10 cellular contexts compared by ENCODE assay signal in the genomic region with DNA sequence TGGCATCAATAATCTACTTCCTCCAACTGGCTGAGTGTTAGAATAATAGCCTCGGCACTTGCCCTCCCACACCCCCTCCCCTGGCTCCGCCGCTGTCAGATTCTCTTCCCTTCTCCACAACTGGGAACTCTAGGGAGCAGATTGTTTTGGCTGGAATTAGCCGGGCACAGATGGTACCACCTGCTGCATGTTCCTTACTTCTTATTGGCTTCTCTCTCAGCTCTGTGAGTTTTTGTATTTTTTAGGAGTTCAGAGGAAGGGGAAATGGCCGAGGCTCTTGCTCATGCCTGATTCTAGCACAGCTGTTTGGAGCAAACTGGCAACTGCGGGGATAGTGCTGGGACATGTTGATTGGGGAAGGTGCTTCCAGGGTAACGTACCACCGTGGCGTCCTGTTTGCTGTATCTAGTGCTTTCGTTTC.
DNase-seq lines count a peak whose midpoint lies in the region; ATAC-seq and TF ChIP-seq lines count a peak whose summit lies in the region.
"Had no signal": no experiment of that assay in that cellular context is flagged by ENCODE, and none has a peak within 500 bp of the region (broad histone marks: within the 10 kb centered on the region; RNA-seq: fewer than 3 reads in every experiment).

No MANE protein-coding gene starts in this region.

- DNase-seq in CD14-positive monocyte (ENCODE audit: low spot score): no peak
- peak; percentile 76 to 87 for DNase-seq in SJCRH30
- DNase-seq in fibroblast of lung (ENCODE audit: low read depth in 2 of 2): peak in 1 of 2 donors; percentile 61
- DNase-seq in neural crest cell (ENCODE audit: low read depth, low spot score): no peak
- DNase-seq in activated T-helper 2 cell treated with anti-CD3 and anti-CD28 coated beads, Interferon-gamma antibody, Interleukin-2, Interleukin-4, amounts not matched to agents 10 μg/mL and 5 μg/mL and 100 μg/mL, durations not matched to agents 14 hours and 24 hours and 36 hours (ENCODE audit: low spot score): no peak
- DNase-seq in activated CD8-positive, alpha-beta memory T cell treated with anti-CD3 and anti-CD28 coated beads, Interleukin-2, amount 10 ng/mL, durations not matched to agents 7 days and 5 days: no peak
- no peak for DNase-seq in NCI-H187 treated with DMSO at 0.1 percent for 48 hours (lab: John Stamatoyannopoulos, UW)
- no peak for DNase-seq in HuH-7 (ENCODE audit: low spot score)
- DNase-seq: NCI-H1930 had no signal

- no peaks in the 10 kb centered on the region for H3K27me3 ChIP-seq in SJCRH30
- H3K27me3 ChIP-seq in fibroblast of lung (ENCODE audit: control insufficient read depth, insufficient read depth, low read length): no peaks in the 10 kb centered on the region
- H3K27me3 ChIP-seq: cardiac muscle cell had no signal

- H3K4me1 ChIP-seq in SJCRH30 (peaks cover 9% of the 10 kb centered on the region), fibroblast of lung (ENCODE audit: control insufficient read depth, extremely low read depth, insufficient read depth, low read length) (peaks cover 3% of the 10 kb centered on the region)

- no peak overlapping the region for H3K9ac ChIP-seq in fibroblast of lung (ENCODE audit: insufficient read depth, low read length)

- H3K36me3 Mint-ChIP-seq in CD14-positive monocyte: peaks cover under 1 to 8% of the 10 kb centered on the region in 2 donors
- H3K36me3 Mint-ChIP-seq in neural crest cell (ENCODE audit: low read depth): peaks cover 10% of the 10 kb centered on the region
- peaks cover 12% of the 10 kb centered on the region for H3K36me3 Mint-ChIP-seq in activated T-helper 2 cell treated with anti-CD3 and anti-CD28 coated beads, Interferon-gamma antibody, Interleukin-2, Interleukin-4, amounts not matched to agents 10 μg/mL and 5 μg/mL and 100 μg/mL, durations not matched to agents 14 hours and 24 hours and 36 hours (ENCODE audit: low read depth)
- H3K36me3 Mint-ChIP-seq in activated CD8-positive, alpha-beta memory T cell treated with anti-CD3 and anti-CD28 coated beads, Interleukin-2, amount 10 ng/mL, durations not matched to agents 7 days and 5 days: peaks cover 10% of the 10 kb centered on the region

- H3K27ac ChIP-seq in SJCRH30: peak overlapping the region; percentile 62
- no peak overlapping the region for H3K27ac ChIP-seq in fibroblast of lung (ENCODE audit: insufficient read depth, low read length)
- H3K27ac ChIP-seq: cardiac muscle cell had no signal

- CTCF ChIA-PET in activated CD8-positive, alpha-beta memory T cell treated with anti-CD3 and anti-CD28 coated beads, Interleukin-2, amount 10 ng/mL, durations not matched to agents 7 days and 5 days (lab: Charles Lee): no interaction called here

- no peak for TF ChIP-seq CTCF in CD14-positive monocyte (IDR thresholded peaks at IDR 0.05)
- TF ChIP-seq CTCF in fibroblast of lung (conservative IDR thresholded peaks at IDR 0.05 in 1 of 2, IDR thresholded peaks at IDR 0.05 in 1 of 2; ENCODE audit: low read depth in 1 of 2, low read length in 2 of 2): no peak
- no peak for TF ChIP-seq CTCF in neural crest cell (conservative IDR thresholded peaks at IDR 0.05)

- H2AFZ ChIP-seq in fibroblast of lung (ENCODE audit: low read length): peak overlapping the region; percentile 50

- H3K4me3 ChIP-seq in SJCRH30: peak overlapping the region; percentile 44
- H3K4me3 ChIP-seq in fibroblast of lung (replicated peaks in 1 of 4; ENCODE audit: control extremely low read depth in 1 of 4, insufficient read depth in 1 of 4, low read depth in 3 of 4, low read length in 4 of 4): peak overlapping the region in 3 of 4 experiments; percentile 8 to 30 (median 26)
- H3K4me3 ChIP-seq: cardiac muscle cell had no signal

- H3K4me1 Mint-ChIP-seq in CD14-positive monocyte (peaks cover 78% of the 10 kb centered on the region), neural crest cell (peaks cover 21% of the 10 kb centered on the region)
- H3K4me1 Mint-ChIP-seq in activated T-helper 2 cell treated with anti-CD3 and anti-CD28 coated beads, Interferon-gamma antibody, Interleukin-2, Interleukin-4, amounts not matched to agents 10 μg/mL and 5 μg/mL and 100 μg/mL, durations not matched to agents 14 hours and 24 hours and 36 hours (ENCODE audit: low read depth): peaks cover 70% of the 10 kb centered on the region
- peaks cover 25% of the 10 kb centered on the region for H3K4me1 Mint-ChIP-seq in activated CD8-positive, alpha-beta memory T cell treated with anti-CD3 and anti-CD28 coated beads, Interleukin-2, amount 10 ng/mL, durations not matched to agents 7 days and 5 days

- H4K20me1 ChIP-seq in fibroblast of lung (ENCODE audit: control insufficient read depth, extremely low read depth, insufficient read depth, low read length): no peaks in the 10 kb centered on the region

- H3K27me3 Mint-ChIP-seq in CD14-positive monocyte (ENCODE audit: low read depth in 3 of 3): peaks cover 0 to 5% (median 0%) of the 10 kb centered on the region in 3 donors
- H3K27me3 Mint-ChIP-seq in neural crest cell (ENCODE audit: low read depth): peaks cover 3% of the 10 kb centered on the region
- no peaks in the 10 kb centered on the region for H3K27me3 Mint-ChIP-seq in activated T-helper 2 cell treated with anti-CD3 and anti-CD28 coated beads, Interferon-gamma antibody, Interleukin-2, Interleukin-4, amounts not matched to agents 10 μg/mL and 5 μg/mL and 100 μg/mL, durations not matched to agents 14 hours and 24 hours and 36 hours (ENCODE audit: low read depth)
- no peaks in the 10 kb centered on the region for H3K27me3 Mint-ChIP-seq in activated CD8-positive, alpha-beta memory T cell treated with anti-CD3 and anti-CD28 coated beads, Interleukin-2, amount 10 ng/mL, durations not matched to agents 7 days and 5 days

- no peaks in the 10 kb centered on the region for H3K79me2 ChIP-seq in fibroblast of lung (ENCODE audit: control insufficient read depth, insufficient read depth, low read length)

- no peak for ATAC-seq in activated CD8-positive, alpha-beta memory T cell treated with anti-CD3 and anti-CD28 coated beads, Interleukin-2, amount 10 ng/mL, durations not matched to agents 7 days and 5 days

- H3K9me3 ChIP-seq in SJCRH30 (replicated peaks) (no peaks in the 10 kb centered on the region), fibroblast of lung (ENCODE audit: control insufficient read depth, insufficient read depth, low read depth, low read length) (no peaks in the 10 kb centered on the region)

- H3K4me2 ChIP-seq in fibroblast of lung (ENCODE audit: extremely low read depth, insufficient read depth, low read length): peak overlapping the region; percentile 85

- H3K36me3 ChIP-seq in SJCRH30 (peaks cover 4% of the 10 kb centered on the region), fibroblast of lung (ENCODE audit: control insufficient read depth, insufficient read depth, low read length) (no peaks in the 10 kb centered on the region)
- H3K36me3 ChIP-seq: cardiac muscle cell had no signal

- H3K4me3 Mint-ChIP-seq in CD14-positive monocyte (peak overlapping the region; percentile 2 to 49), neural crest cell (peak overlapping the region; percentile 65)
- H3K4me3 Mint-ChIP-seq in activated T-helper 2 cell treated with anti-CD3 and anti-CD28 coated beads, Interferon-gamma antibody, Interleukin-2, Interleukin-4, amounts not matched to agents 10 μg/mL and 5 μg/mL and 100 μg/mL, durations not matched to agents 14 hours and 24 hours and 36 hours (ENCODE audit: low read depth): no peak overlapping the region
- H3K4me3 Mint-ChIP-seq in activated CD8-positive, alpha-beta memory T cell treated with anti-CD3 and anti-CD28 coated beads, Interleukin-2, amount 10 ng/mL, durations not matched to agents 7 days and 5 days: no peak overlapping the region

- H3K9me3 Mint-ChIP-seq in CD14-positive monocyte: no peaks in the 10 kb centered on the region
- H3K9me3 Mint-ChIP-seq in neural crest cell: no peaks in the 10 kb centered on the region
- H3K9me3 Mint-ChIP-seq in activated T-helper 2 cell treated with anti-CD3 and anti-CD28 coated beads, Interferon-gamma antibody, Interleukin-2, Interleukin-4, amounts not matched to agents 10 μg/mL and 5 μg/mL and 100 μg/mL, durations not matched to agents 14 hours and 24 hours and 36 hours: peaks cover 3% of the 10 kb centered on the region
- no peaks in the 10 kb centered on the region for H3K9me3 Mint-ChIP-seq in activated CD8-positive, alpha-beta memory T cell treated with anti-CD3 and anti-CD28 coated beads, Interleukin-2, amount 10 ng/mL, durations not matched to agents 7 days and 5 days (ENCODE audit: low read depth)

- H3K27ac Mint-ChIP-seq in CD14-positive monocyte (peak overlapping the region in 4 of 7 donors; percentile 6 to 84 (median 42)), neural crest cell (ENCODE audit: unreplicated experiment) (peak overlapping the region; percentile 85)
- no peak overlapping the region for H3K27ac Mint-ChIP-seq in activated T-helper 2 cell treated with anti-CD3 and anti-CD28 coated beads, Interferon-gamma antibody, Interleukin-2, Interleukin-4, amounts not matched to agents 10 μg/mL and 5 μg/mL and 100 μg/mL, durations not matched to agents 14 hours and 24 hours and 36 hours
- H3K27ac Mint-ChIP-seq in activated CD8-positive, alpha-beta memory T cell treated with anti-CD3 and anti-CD28 coated beads, Interleukin-2, amount 10 ng/mL, durations not matched to agents 7 days and 5 days: no peak overlapping the region

- intact Hi-C loops in CD14-positive monocyte (cut with micrococcal nuclease): no loop called here
- intact Hi-C loops in activated T-helper 2 cell treated with anti-CD3 and anti-CD28 coated beads, Interferon-gamma antibody, Interleukin-2, Interleukin-4, amounts not matched to agents 10 μg/mL and 5 μg/mL and 100 μg/mL, durations not matched to agents 14 hours and 24 hours and 36 hours (cut with micrococcal nuclease): no loop called here

Comparison
In these comparisons a context has a peak if more than half of its experiments do, and no peak if none do; other contexts are left out.
1. DNase-seq: peak in SJCRH30 (2 of 2); none in CD14-positive monocyte (single experiment), neural crest cell (single experiment), activated T-helper 2 cell treated with anti-CD3 and anti-CD28 coated beads, Interferon-gamma antibody, Interleukin-2, Interleukin-4, amounts not matched to agents 10 μg/mL and 5 μg/mL and 100 μg/mL, durations not matched to agents 14 hours and 24 hours and 36 hours (single experiment), activated CD8-positive, alpha-beta memory T cell treated with anti-CD3 and anti-CD28 coated beads, Interleukin-2, amount 10 ng/mL, durations not matched to agents 7 days and 5 days (single experiment), NCI-H187 treated with DMSO at 0.1 percent for 48 hours (single experiment) and HuH-7 (single experiment).
2. H3K27ac Mint-ChIP-seq: peak in CD14-positive monocyte (4 of 7) and neural crest cell (single experiment); none in activated T-helper 2 cell treated with anti-CD3 and anti-CD28 coated beads, Interferon-gamma antibody, Interleukin-2, Interleukin-4, amounts not matched to agents 10 μg/mL and 5 μg/mL and 100 μg/mL, durations not matched to agents 14 hours and 24 hours and 36 hours (single experiment) and activated CD8-positive, alpha-beta memory T cell treated with anti-CD3 and anti-CD28 coated beads, Interleukin-2, amount 10 ng/mL, durations not matched to agents 7 days and 5 days (single experiment).
3. H3K4me3 Mint-ChIP-seq: peak in CD14-positive monocyte (2 of 2) and neural crest cell (single experiment); none in activated T-helper 2 cell treated with anti-CD3 and anti-CD28 coated beads, Interferon-gamma antibody, Interleukin-2, Interleukin-4, amounts not matched to agents 10 μg/mL and 5 μg/mL and 100 μg/mL, durations not matched to agents 14 hours and 24 hours and 36 hours (single experiment) and activated CD8-positive, alpha-beta memory T cell treated with anti-CD3 and anti-CD28 coated beads, Interleukin-2, amount 10 ng/mL, durations not matched to agents 7 days and 5 days (single experiment).